In the genomic region with DNA sequence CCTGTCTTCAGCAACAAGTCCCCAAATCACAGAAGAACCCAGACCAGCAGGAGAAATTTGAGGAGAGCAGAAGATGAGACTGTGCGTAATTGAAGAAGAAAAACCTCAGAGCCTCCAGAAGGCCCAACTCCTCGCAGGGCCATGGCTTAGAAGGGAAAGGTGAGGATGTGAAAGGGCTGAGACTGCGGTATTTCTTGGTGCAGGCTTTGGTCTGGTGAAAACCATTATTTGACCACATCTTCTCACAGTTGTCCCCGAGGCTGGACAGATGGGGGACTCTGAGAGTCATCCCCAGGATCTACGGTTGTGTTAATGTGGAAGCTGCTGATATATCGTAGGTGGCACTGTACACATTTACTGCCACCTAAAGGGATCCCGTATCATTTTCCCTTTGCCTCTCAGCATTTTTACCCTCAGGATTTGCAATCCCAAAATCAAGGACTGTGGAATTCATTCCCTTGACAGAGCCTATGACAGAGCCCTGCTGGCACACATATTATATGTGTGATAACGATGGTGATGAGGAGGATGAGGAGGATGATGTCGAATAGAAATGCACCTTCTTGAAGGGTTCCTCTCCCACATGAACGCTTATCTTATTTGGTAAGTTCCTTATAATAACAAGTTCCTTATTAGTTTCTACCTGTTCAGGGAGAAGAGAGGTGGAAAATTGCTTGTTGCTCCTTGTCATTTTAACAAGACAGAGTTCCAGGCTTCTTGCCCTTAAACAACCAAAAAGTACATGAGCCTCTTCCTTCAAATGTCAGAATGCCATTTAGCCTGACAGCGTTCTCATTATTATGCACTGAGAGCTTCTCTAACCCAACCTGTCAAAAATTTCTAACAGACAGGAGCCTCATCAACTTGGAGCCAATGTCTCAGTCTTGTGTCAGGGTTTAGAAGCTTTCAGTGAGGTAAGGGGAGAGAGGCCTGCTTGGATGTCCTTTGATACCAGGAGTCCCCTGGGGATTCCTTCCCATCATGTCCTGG, we compare ENCODE assay signal across 15 cellular contexts.
"Had no signal": no experiment of that assay in that cellular context is flagged by ENCODE, and none has a peak within 500 bp of the region (broad histone marks: within the 10 kb centered on the region; RNA-seq: fewer than 3 reads in every experiment).

No MANE protein-coding gene starts in this region.

- DNase-seq: activated CD4-positive, alpha-beta T cell treated with anti-CD3 and anti-CD28 coated beads, Interleukin-2, amount 10 ng/mL, durations not matched to agents 7 days and 5 days; activated T-cell treated with anti-CD3 and anti-CD28 coated beads, Interleukin-2, amount 50 U/mL, for 72 hours; colonic mucosa; effector CD8-positive, alpha-beta T cell; gastrocnemius medialis; left ventricle myocardium superior; mesenchymal stem cell; nephron progenitor cell; stimulated activated CD4-positive, alpha-beta T cell treated with anti-CD3 and anti-CD28 coated beads, Interleukin-2, amount 100 ng/mL, for 48 hours; stimulated activated naive CD4-positive, alpha-beta T cell treated with Interleukin-2 at 50 U/mL for 16 hours; T-helper 17 cell; upper lobe of right lung had no signal

- H3K4me1 ChIP-seq: ascending aorta, colonic mucosa, upper lobe of right lung had no signal

- H2AFZ ChIP-seq: hepatocyte had no signal

- H3K4me2 ChIP-seq: hepatocyte had no signal

- ATAC-seq: activated T-cell treated with anti-CD3 and anti-CD28 coated beads, Interleukin-2, amount 50 U/mL, for 72 hours; gastrocnemius medialis; left ventricle myocardium superior; T-helper 17 cell; upper lobe of right lung; WTC11 had no signal

- H3K9me3 ChIP-seq: ascending aorta, colonic mucosa, gastrocnemius medialis, upper lobe of right lung had no signal

- H3K27ac ChIP-seq: ascending aorta, colonic mucosa, gastrocnemius medialis, hepatocyte, upper lobe of right lung had no signal

- H3K4me3 ChIP-seq: ascending aorta, colonic mucosa, gastrocnemius medialis, hepatocyte, upper lobe of right lung had no signal

- H3K27me3 ChIP-seq: ascending aorta, colonic mucosa, hepatocyte, upper lobe of right lung had no signal

- H3K36me3 ChIP-seq: ascending aorta, colonic mucosa, gastrocnemius medialis, upper lobe of right lung had no signal

- H3K79me2 ChIP-seq: hepatocyte had no signal
